In genomic region chr22:22463855-22464540, GRCh38 we compare ENCODE assay signal across 8 cellular contexts. TPM values are rescaled to one million over a fixed set of nuclear protein-coding genes. Genes with fewer than 3 reads are reported as not detected.
DNase-seq lines count a peak whose midpoint lies in the region; ATAC-seq, FAIRE-seq and TF ChIP-seq lines count a peak whose summit lies in the region.

No MANE protein-coding gene starts in this region.

- H3K4me3 Mint-ChIP-seq in progenitor cell of endocrine pancreas (ENCODE audit: low read depth), result no peak overlapping the region

- peaks cover 12% of the 10 kb centered on the region for H3K9me3 Mint-ChIP-seq in progenitor cell of endocrine pancreas (ENCODE audit: low read depth)

- no peak overlapping the region for H3K27ac Mint-ChIP-seq in progenitor cell of endocrine pancreas

- H3K27me3 Mint-ChIP-seq in progenitor cell of endocrine pancreas, result peaks cover 62% of the 10 kb centered on the region

- peak; percentile 80 for TF ChIP-seq CTCF in D721Med (IDR thresholded peaks at IDR 0.05; ENCODE audit: insufficient read depth, missing control alignments)
- TF ChIP-seq CTCF in progenitor cell of endocrine pancreas (IDR thresholded peaks at IDR 0.05; ENCODE audit: unreplicated experiment), result peak; percentile 87

- DNase-seq in D721Med (ENCODE audit: insufficient read length, low spot score) (peak; percentile 26), HT1080 (ENCODE audit: low read depth) (peak; percentile 36), RKO (ENCODE audit: low spot score) (peak; percentile 61), frontal cortex (ENCODE audit: low spot score in 2 of 2) (peak; percentile 25 to 43), progenitor cell of endocrine pancreas (ENCODE audit: low spot score, unreplicated experiment) (peak; percentile 58)
- DNase-seq in activated effector memory CD4-positive, alpha-beta T cell treated with anti-CD3 and anti-CD28 coated beads, Interleukin-2, amount 50 U/mL, for 16 hours, result peak; percentile 71

- H3K4me1 Mint-ChIP-seq in progenitor cell of endocrine pancreas (ENCODE audit: low read depth), result no peaks in the 10 kb centered on the region

- FAIRE-seq in D721Med (lab: Jason Lieb, UNC) (peak; percentile 56), frontal cortex (lab: Jason Lieb, UNC) (no peak)

- H3K36me3 Mint-ChIP-seq in progenitor cell of endocrine pancreas (ENCODE audit: insufficient read depth), result peaks cover under 1% of the 10 kb centered on the region

- no peak for ATAC-seq in GM18870 (IDR thresholded peaks at IDR 0.05; ENCODE audit: unreplicated experiment)
- no peak for ATAC-seq in HG02588 (IDR thresholded peaks at IDR 0.05; ENCODE audit: unreplicated experiment)

RNA-seq across cellular contexts. Expression of gene ZNF280B, which starts 44.5 kb away (rescaled TPM):
- total RNA-seq in HT1080 (2014; rRNA removed; shearing (Covaris generic)), result 1.7 and 2.1 TPM in 2 replicates
- polyA plus RNA-seq in HT1080 (2015; cell fraction: cytosol; rRNA removed), result 2.8 and 3.3 TPM in 2 replicates
- polyA plus RNA-seq in HT1080 (2015; cell fraction: nucleus; rRNA removed), result 3.2 and 4.0 TPM in 2 replicates
- total RNA-seq in frontal cortex (4.1 TPM), progenitor cell of endocrine pancreas (7.0 and 7.3 TPM in 2 replicates)

RNA-seq across cellular contexts. Expression of gene ZNF280A, which starts 56.1 kb away (rescaled TPM):
- 2.5 and 2.6 TPM in 2 replicates for total RNA-seq in HT1080 (2014; rRNA removed; shearing (Covaris generic))
- 0.74 and 0.95 TPM in 2 replicates for polyA plus RNA-seq in HT1080 (2015; cell fraction: cytosol; rRNA removed)
- 1.6 and 2.0 TPM in 2 replicates for polyA plus RNA-seq in HT1080 (2015; cell fraction: nucleus; rRNA removed)
- total RNA-seq in frontal cortex (not detected), progenitor cell of endocrine pancreas (not detected in 2 replicates)
